13 cellular contexts compared by ENCODE assay signal in genomic region chr15:29035571-29036285, GRCh38.
"Had no signal": no experiment of that assay in that cellular context is flagged by ENCODE, and none has a peak within 500 bp of the region (broad histone marks: within the 10 kb centered on the region; RNA-seq: fewer than 3 reads in every experiment).

No MANE protein-coding gene starts in this region.

- H3K4me3 ChIP-seq: dorsolateral prefrontal cortex, mucosa of descending colon, testis had no signal

- H3K9me3 Mint-ChIP-seq: activated T-cell treated with anti-CD3 and anti-CD28 coated beads, Interleukin-2, amount 50 U/mL, for 24 hours; T-helper 1 cell treated with Interleukin-12 subunit alpha and Interleukin-12 subunit beta and Interleukin-4 antibody, amounts not matched to agents 30 μg/mL and 1 μg/mL, for 36 hours had no signal

- H3K27me3 ChIP-seq: dorsolateral prefrontal cortex, testis had no signal

- H3K27ac Mint-ChIP-seq: activated T-cell treated with anti-CD3 and anti-CD28 coated beads, Interleukin-2, amount 50 U/mL, for 24 hours; T-helper 1 cell treated with Interleukin-12 subunit alpha and Interleukin-12 subunit beta and Interleukin-4 antibody, amounts not matched to agents 30 μg/mL and 1 μg/mL, for 36 hours had no signal

- H3K27ac ChIP-seq: testis had no signal

- H3K4me3 Mint-ChIP-seq: activated T-cell treated with anti-CD3 and anti-CD28 coated beads, Interleukin-2, amount 50 U/mL, for 24 hours; stimulated activated naive CD8-positive, alpha-beta T cell treated with anti-CD3 and anti-CD28 coated beads, Interleukin-15, amount 100 ng/mL, for 72 hours; T-helper 1 cell treated with Interleukin-12 subunit alpha and Interleukin-12 subunit beta and Interleukin-4 antibody, amounts not matched to agents 30 μg/mL and 1 μg/mL, for 36 hours had no signal

- ATAC-seq: activated naive CD4-positive, alpha-beta T cell treated with anti-CD3 and anti-CD28 coated beads, Interleukin-2, amount 50 U/mL, for 72 hours; left colon; mucosa of descending colon; naive thymus-derived CD8-positive, alpha-beta T cell; stimulated activated naive CD8-positive, alpha-beta T cell treated with anti-CD3 and anti-CD28 coated beads, Interleukin-15, amount 100 ng/mL, for 72 hours had no signal

- H3K4me1 ChIP-seq: testis had no signal

- DNase-seq: activated effector memory CD4-positive, alpha-beta T cell treated with anti-CD3 and anti-CD28 coated beads, Interleukin-2, amount 50 U/mL, for 16 hours; activated T-cell treated with anti-CD3 and anti-CD28 coated beads, Interleukin-2, amount 50 U/mL, for 24 hours; amniotic stem cell; left colon; mucosa of descending colon; naive thymus-derived CD8-positive, alpha-beta T cell; stimulated activated CD4-positive, alpha-beta T cell treated with anti-CD3 and anti-CD28 coated beads, Interleukin-4, amount 100 ng/mL, for 1 hour; stimulated activated CD8-positive, alpha-beta memory T cell treated with anti-CD3 and anti-CD28 coated beads, Interleukin-4, amount 100 ng/mL, for 48 hours; stimulated activated naive CD8-positive, alpha-beta T cell treated with anti-CD3 and anti-CD28 coated beads, Interleukin-15, amount 100 ng/mL, for 72 hours; testis had no signal

- H3K27me3 Mint-ChIP-seq: activated T-cell treated with anti-CD3 and anti-CD28 coated beads, Interleukin-2, amount 50 U/mL, for 24 hours; naive thymus-derived CD8-positive, alpha-beta T cell; stimulated activated naive CD8-positive, alpha-beta T cell treated with anti-CD3 and anti-CD28 coated beads, Interleukin-15, amount 100 ng/mL, for 72 hours had no signal
